ENCODE assay signal across 13 cellular contexts in the genomic region with DNA sequence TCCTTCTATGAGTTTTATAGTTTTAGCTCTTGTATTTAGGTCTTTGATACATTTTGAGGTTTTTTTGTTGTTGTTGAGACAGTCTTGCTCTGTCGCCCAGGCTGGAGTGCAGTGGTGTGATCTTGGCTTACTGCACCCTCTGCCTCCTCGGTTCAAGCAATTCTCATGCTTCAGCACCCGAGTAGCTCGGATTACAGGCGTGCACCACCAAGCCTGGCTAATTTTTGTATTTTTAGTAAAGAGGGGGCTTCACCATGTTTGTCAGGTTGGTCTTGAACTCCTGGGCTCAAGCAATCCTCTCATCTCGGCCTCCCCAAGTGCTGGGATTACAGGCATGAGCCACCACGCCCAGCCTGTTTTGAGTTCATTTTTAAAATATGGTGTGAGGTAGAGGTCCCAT. TPM values are rescaled to one million over a fixed set of nuclear protein-coding genes. Genes with fewer than 3 reads are reported as not detected.
A peak's percentile ranks its signal among the peaks of the same experiment; 100 is the strongest.
DNase-seq lines count a peak whose midpoint lies in the region; ATAC-seq and TF ChIP-seq lines count a peak whose summit lies in the region.
"Had no signal": no experiment of that assay in that cellular context is flagged by ENCODE, and none has a peak within 500 bp of the region (broad histone marks: within the 10 kb centered on the region; RNA-seq: fewer than 3 reads in every experiment).

No MANE protein-coding gene starts in this region.

- peak; percentile 19 for DNase-seq in activated naive CD4-positive, alpha-beta T cell treated with anti-CD3 and anti-CD28 coated beads for 36 hours
- no peak for DNase-seq in activated naive CD4-positive, alpha-beta T cell (lab: John Stamatoyannopoulos, UW)
- no peak for DNase-seq in activated CD4-positive, alpha-beta memory T cell treated with anti-CD3 and anti-CD28 coated beads for 36 hours
- DNase-seq in foreskin keratinocyte (no peak), thoracic aorta (ENCODE audit: low spot score) (no peak), NCI-H2081 (lab: John Stamatoyannopoulos, UW) (no peak), NCI-H524 treated with DMSO at 0.1 percent for 48 hours (lab: John Stamatoyannopoulos, UW) (no peak), CD1c-positive myeloid dendritic cell (ENCODE audit: extremely low spot score) (no peak)
- DNase-seq: cortex of kidney, Kasumi-1, NCI-H2029 treated with DMSO at 0.1 percent for 48 hours, SIG-M5 had no signal

- peaks cover 69% of the 10 kb centered on the region for H3K4me1 Mint-ChIP-seq in activated naive CD4-positive, alpha-beta T cell treated with anti-CD3 and anti-CD28 coated beads for 36 hours (ENCODE audit: low read depth)
- H3K4me1 Mint-ChIP-seq in activated CD4-positive, alpha-beta memory T cell treated with anti-CD3 and anti-CD28 coated beads for 36 hours (ENCODE audit: low read depth), result peaks cover 57% of the 10 kb centered on the region

- H3K4me3 Mint-ChIP-seq in activated naive CD4-positive, alpha-beta T cell treated with anti-CD3 and anti-CD28 coated beads for 36 hours, result peak overlapping the region; percentile 58
- H3K4me3 Mint-ChIP-seq in activated CD4-positive, alpha-beta memory T cell treated with anti-CD3 and anti-CD28 coated beads for 36 hours, result peak overlapping the region; percentile 13

- intact Hi-C loops in activated naive CD4-positive, alpha-beta T cell treated with anti-CD3 and anti-CD28 coated beads for 36 hours (cut with micrococcal nuclease), result loop anchor here (1.0 kb wide), 1 partner anchor 12 kb away; no protein-coding TSS in a partner anchor
- intact Hi-C loops in activated CD4-positive, alpha-beta memory T cell treated with anti-CD3 and anti-CD28 coated beads for 36 hours (cut with micrococcal nuclease), result no loop called here

- H3K4me3 ChIP-seq in thoracic aorta, result peak overlapping the region; percentile 43

- ATAC-seq in foreskin keratinocyte (no peak), thoracic aorta (ENCODE audit: insufficient number of reproducible peaks, low FRiP score, low read depth) (no peak)

- POLR2A ChIA-PET in activated CD4-positive, alpha-beta memory T cell treated with anti-CD3 and anti-CD28 coated beads for 36 hours (lab: Charles Lee), result interaction anchor here (1.2 to 1.5 kb wide), 2 partner anchors 30 to 43 kb away, joined by 3 to 4 read pairs; no protein-coding TSS in a partner anchor

- H3K27ac ChIP-seq in foreskin keratinocyte, result peak overlapping the region; percentile 74
- H3K27ac ChIP-seq in thoracic aorta, result peak overlapping the region; percentile 45 to 56
- H3K27ac ChIP-seq: parathyroid adenoma had no signal

- no peaks in the 10 kb centered on the region for H3K27me3 Mint-ChIP-seq in activated naive CD4-positive, alpha-beta T cell treated with anti-CD3 and anti-CD28 coated beads for 36 hours (ENCODE audit: low read depth)
- H3K27me3 Mint-ChIP-seq in activated CD4-positive, alpha-beta memory T cell treated with anti-CD3 and anti-CD28 coated beads for 36 hours, result no peaks in the 10 kb centered on the region

- H3K4me1 ChIP-seq in foreskin keratinocyte (peaks cover 6% of the 10 kb centered on the region), thoracic aorta (ENCODE audit: control insufficient read depth in 1 of 2, low read depth in 2 of 2) (peaks cover 30 to 75% of the 10 kb centered on the region in 2 donors)

- H3K27me3 ChIP-seq in foreskin keratinocyte (no peaks in the 10 kb centered on the region), thoracic aorta (replicated peaks; ENCODE audit: insufficient read depth) (no peaks in the 10 kb centered on the region)

- H3K36me3 Mint-ChIP-seq in activated naive CD4-positive, alpha-beta T cell treated with anti-CD3 and anti-CD28 coated beads for 36 hours (ENCODE audit: low read depth), result peaks cover 2% of the 10 kb centered on the region
- H3K36me3 Mint-ChIP-seq in activated CD4-positive, alpha-beta memory T cell treated with anti-CD3 and anti-CD28 coated beads for 36 hours, result no peaks in the 10 kb centered on the region

- H3K9me3 Mint-ChIP-seq in activated naive CD4-positive, alpha-beta T cell treated with anti-CD3 and anti-CD28 coated beads for 36 hours, result no peaks in the 10 kb centered on the region
- no peaks in the 10 kb centered on the region for H3K9me3 Mint-ChIP-seq in activated CD4-positive, alpha-beta memory T cell treated with anti-CD3 and anti-CD28 coated beads for 36 hours

- CTCF ChIA-PET in activated naive CD4-positive, alpha-beta T cell treated with anti-CD3 and anti-CD28 coated beads for 36 hours (lab: Charles Lee), result interaction anchor here (1.9 kb wide), 1 partner anchor 43 kb away, joined by 15 read pairs; no protein-coding TSS in a partner anchor
- CTCF ChIA-PET in activated CD4-positive, alpha-beta memory T cell treated with anti-CD3 and anti-CD28 coated beads for 36 hours (lab: Charles Lee), result interaction anchor here (1.4 to 2.9 kb wide), 4 partner anchors 12 to 187 kb away, joined by 4 to 11 read pairs (median 6); a partner anchor contains a TSS

- no peaks in the 10 kb centered on the region for H3K36me3 ChIP-seq in thoracic aorta

- no peaks in the 10 kb centered on the region for H3K9me3 ChIP-seq in thoracic aorta

- H3K27ac Mint-ChIP-seq in activated naive CD4-positive, alpha-beta T cell treated with anti-CD3 and anti-CD28 coated beads for 36 hours, result peak overlapping the region; percentile 68
- H3K27ac Mint-ChIP-seq in activated CD4-positive, alpha-beta memory T cell treated with anti-CD3 and anti-CD28 coated beads for 36 hours, result peak overlapping the region; percentile 47

- no peak for TF ChIP-seq CTCF in foreskin keratinocyte (conservative IDR thresholded peaks at IDR 0.05)
- no peak for TF ChIP-seq CTCF in thoracic aorta (IDR thresholded peaks at IDR 0.05)

RNA-seq across cellular contexts. Expression of a gene that starts 14.5 kb away (rescaled TPM):
- 10 to 100 TPM; 17.9 to 18.4 TPM for total RNA-seq in activated naive CD4-positive, alpha-beta T cell treated with anti-CD3 and anti-CD28 coated beads for 36 hours
- total RNA-seq in activated CD4-positive, alpha-beta memory T cell treated with anti-CD3 and anti-CD28 coated beads for 36 hours, result 10 to 100 TPM; 14.4 to 14.8 TPM
- total RNA-seq in foreskin keratinocyte (11.5 and 13.3 TPM in 2 replicates), thoracic aorta (10 to 100 TPM; 15.0 to 15.9 TPM)
- polyA plus RNA-seq in foreskin keratinocyte, result 3.1 and 4.1 TPM in 2 replicates
